ENCODE assay signal across 26 cellular contexts in the genomic region with DNA sequence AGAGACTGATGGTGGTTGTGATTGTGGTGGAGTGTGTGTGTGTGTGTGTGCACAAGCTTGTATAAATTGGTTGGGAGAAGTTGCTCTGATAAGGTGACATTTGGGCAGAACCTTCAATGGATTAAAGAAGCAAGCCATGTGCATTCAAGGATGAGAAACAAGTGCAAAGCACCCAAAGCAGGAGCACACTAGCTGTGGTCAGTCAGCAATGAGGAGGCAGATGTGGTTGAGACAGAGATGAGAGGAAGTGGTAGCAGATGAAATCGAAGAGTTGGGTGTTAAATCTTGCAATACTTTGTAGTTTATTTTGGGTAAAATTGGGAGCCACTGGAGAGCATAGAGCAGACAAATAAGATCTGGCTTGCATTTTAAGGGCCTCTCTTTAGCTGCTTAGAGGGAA. TPM values are rescaled to one million over a fixed set of nuclear protein-coding genes. Genes with fewer than 3 reads are reported as not detected.
"Had no signal": no experiment of that assay in that cellular context is flagged by ENCODE, and none has a peak within 500 bp of the region (broad histone marks: within the 10 kb centered on the region; RNA-seq: fewer than 3 reads in every experiment).

No MANE protein-coding gene starts in this region.

- H3K36me3 ChIP-seq: breast epithelium, gastrocnemius medialis, left lung, ovary, right atrium auricular region, spleen, upper lobe of right lung had no signal

- H3K27me3 ChIP-seq: ovary, right atrium auricular region had no signal

- H3K36me3 Mint-ChIP-seq: activated naive CD8-positive, alpha-beta T cell treated with anti-CD3 and anti-CD28 coated beads, Interleukin-2, amount 10 ng/mL, durations not matched to agents 7 days and 5 days; mesothelial cell of epicardium had no signal

- H3K4me3 ChIP-seq: breast epithelium, gastrocnemius medialis, left lung, lung, ovary, psoas muscle, right atrium auricular region, spleen, upper lobe of right lung had no signal

- ATAC-seq: activated T-cell treated with anti-CD3 and anti-CD28 coated beads, Interleukin-2, amount 50 U/mL, for 72 hours; esophagus mucosa; gastrocnemius medialis; left lung; natural killer cell; psoas muscle; upper lobe of right lung had no signal

- H3K9me3 Mint-ChIP-seq: activated CD4-positive, alpha-beta memory T cell treated with anti-CD3 and anti-CD28 coated beads for 36 hours; activated naive CD4-positive, alpha-beta T cell treated with anti-CD3 and anti-CD28 coated beads for 36 hours; activated naive CD8-positive, alpha-beta T cell treated with anti-CD3 and anti-CD28 coated beads, Interleukin-2, amount 10 ng/mL, durations not matched to agents 7 days and 5 days; activated T-cell treated with anti-CD3 and anti-CD28 coated beads, Interleukin-2, amount 50 U/mL, for 72 hours; central memory CD8-positive, alpha-beta T cell; mesothelial cell of epicardium had no signal

- H3K4me1 ChIP-seq: breast epithelium, gastrocnemius medialis, psoas muscle, upper lobe of right lung had no signal

- DNase-seq: activated CD4-positive, alpha-beta memory T cell treated with anti-CD3 and anti-CD28 coated beads for 36 hours; activated CD4-positive, alpha-beta T cell treated with anti-CD3 and anti-CD28 coated beads for 4 hours; activated CD4-positive, CD25-positive, alpha-beta regulatory T cell; activated effector memory CD4-positive, alpha-beta T cell treated with Interleukin-2 at 50 U/mL for 16 hours; activated naive CD4-positive, alpha-beta T cell treated with anti-CD3 and anti-CD28 coated beads for 36 hours; activated naive CD8-positive, alpha-beta T cell treated with anti-CD3 and anti-CD28 coated beads, Interleukin-2, amount 10 ng/mL, durations not matched to agents 7 days and 5 days; activated T-cell treated with anti-CD3 and anti-CD28 coated beads, Interleukin-2, amount 50 U/mL, for 72 hours; amniotic stem cell; effector memory CD4-positive, alpha-beta T cell; gastrocnemius medialis; hippocampal formation; kidney glomerular epithelial cell; left lung; natural killer cell; ovary; psoas muscle; spleen; stimulated activated CD4-positive, alpha-beta T cell treated with anti-CD3 and anti-CD28 coated beads, Interleukin-4, amount 100 ng/mL, for 24 hours; stimulated activated naive CD4-positive, alpha-beta T cell treated with Interleukin-2 at 50 U/mL for 16 hours; upper lobe of right lung had no signal

- H3K9me3 ChIP-seq: breast epithelium, gastrocnemius medialis, left lung, ovary, psoas muscle, right atrium auricular region, upper lobe of right lung had no signal

- H3K27ac Mint-ChIP-seq: activated CD4-positive, alpha-beta memory T cell treated with anti-CD3 and anti-CD28 coated beads for 36 hours; activated naive CD4-positive, alpha-beta T cell treated with anti-CD3 and anti-CD28 coated beads for 36 hours; activated naive CD8-positive, alpha-beta T cell treated with anti-CD3 and anti-CD28 coated beads, Interleukin-2, amount 10 ng/mL, durations not matched to agents 7 days and 5 days; activated T-cell treated with anti-CD3 and anti-CD28 coated beads, Interleukin-2, amount 50 U/mL, for 72 hours; mesothelial cell of epicardium; natural killer cell had no signal

- H3K4me3 Mint-ChIP-seq: activated CD4-positive, alpha-beta memory T cell treated with anti-CD3 and anti-CD28 coated beads for 36 hours; activated naive CD4-positive, alpha-beta T cell treated with anti-CD3 and anti-CD28 coated beads for 36 hours; activated naive CD8-positive, alpha-beta T cell treated with anti-CD3 and anti-CD28 coated beads, Interleukin-2, amount 10 ng/mL, durations not matched to agents 7 days and 5 days; activated T-cell treated with anti-CD3 and anti-CD28 coated beads, Interleukin-2, amount 50 U/mL, for 72 hours; central memory CD8-positive, alpha-beta T cell; mesothelial cell of epicardium; natural killer cell had no signal

RNA-seq across cellular contexts. Expression of gene PGBD5, which starts 4.4 kb away (rescaled TPM):
- total RNA-seq: activated naive CD4-positive, alpha-beta T cell treated with anti-CD3 and anti-CD28 coated beads for 36 hours; activated naive CD8-positive, alpha-beta T cell treated with anti-CD3 and anti-CD28 coated beads, Interleukin-2, amount 10 ng/mL, durations not matched to agents 7 days and 5 days had no signal
